ENCODE assay signal across 10 cellular contexts in the genomic region with DNA sequence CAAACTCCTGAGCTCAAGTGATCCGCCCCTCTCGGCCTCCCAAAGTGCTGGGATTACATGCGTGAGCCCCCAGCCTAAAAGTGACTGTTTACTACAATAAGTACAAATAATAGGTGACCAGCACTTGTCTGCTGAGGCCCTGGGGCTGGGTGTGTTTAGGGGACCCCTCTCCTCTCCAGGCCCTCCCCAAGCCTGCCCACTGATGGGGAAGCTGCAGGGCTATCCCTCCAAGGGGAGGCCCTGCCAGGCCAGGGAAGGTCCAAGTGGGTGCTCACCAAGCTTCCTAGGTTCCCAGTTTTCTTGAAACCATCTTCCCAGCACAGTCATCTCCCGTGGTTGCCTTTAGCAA.
DNase-seq lines count a peak whose midpoint lies in the region; ATAC-seq, FAIRE-seq and TF ChIP-seq lines count a peak whose summit lies in the region.
"Had no signal": no experiment of that assay in that cellular context is flagged by ENCODE, and none has a peak within 500 bp of the region (broad histone marks: within the 10 kb centered on the region; RNA-seq: fewer than 3 reads in every experiment).

No MANE protein-coding gene starts in this region.

- H3K36me3 Mint-ChIP-seq in H9 (ENCODE audit: insufficient read depth in 1 of 3, low read depth in 3 of 3), result peaks cover 0 to 2% (median 0%) of the 10 kb centered on the region in 3 experiments; a peak in 2 of 7 replicates
- H3K36me3 Mint-ChIP-seq in activated T-helper 2 cell treated with anti-CD3 and anti-CD28 coated beads, Interferon-gamma antibody, Interleukin-2, Interleukin-4, amounts not matched to agents 10 μg/mL and 5 μg/mL and 100 μg/mL, durations not matched to agents 14 hours and 24 hours and 36 hours (ENCODE audit: low read depth), result no peaks in the 10 kb centered on the region

- no peaks in the 10 kb centered on the region for H3K79me1 ChIP-seq in H9 (ENCODE audit: insufficient read depth, low read depth, low read length, poor library complexity, severe bottlenecking)

- no peak overlapping the region for H3K4me3 ChIP-seq in A549
- H3K4me3 ChIP-seq in mucosa of rectum (ENCODE audit: low read length in 2 of 2), result peak overlapping the region in 1 of 2 donors; percentile 9
- no peak overlapping the region for H3K4me3 ChIP-seq in tibial artery

- peaks cover 8% of the 10 kb centered on the region for H3K23me2 ChIP-seq in H9 (ENCODE audit: insufficient read length, low read depth, low read length, poor library complexity, severe bottlenecking)

- no peak overlapping the region for H2BK120ac ChIP-seq in H9 (ENCODE audit: low read depth, low read length, poor library complexity, severe bottlenecking)

- FAIRE-seq in A549 (lab: Jason Lieb, UNC), result no peak
- FAIRE-seq: D721Med had no signal

- H3K9me3 ChIP-seq in A549, result no peaks in the 10 kb centered on the region
- H3K9me3 ChIP-seq in H9 (ENCODE audit: control insufficient read depth, low read depth, low read length), result no peaks in the 10 kb centered on the region
- H3K9me3 ChIP-seq in mucosa of rectum (ENCODE audit: control insufficient read depth in 2 of 2, low read length in 2 of 2), result no peaks in the 10 kb centered on the region
- H3K9me3 ChIP-seq in tibial artery, result no peaks in the 10 kb centered on the region

- peak overlapping the region in 1 of 3 experiments; percentile 25; a peak in 4 of 7 replicates for H3K27ac Mint-ChIP-seq in H9
- no peak overlapping the region for H3K27ac Mint-ChIP-seq in activated T-helper 2 cell treated with anti-CD3 and anti-CD28 coated beads, Interferon-gamma antibody, Interleukin-2, Interleukin-4, amounts not matched to agents 10 μg/mL and 5 μg/mL and 100 μg/mL, durations not matched to agents 14 hours and 24 hours and 36 hours

- peak; percentile 5; the same call in 1 of the 2 replicates for TF ChIP-seq POLR2A in A549 (IDR thresholded peaks at IDR 0.05; ENCODE audit: low read length)

- H2AK5ac ChIP-seq in H9 (ENCODE audit: insufficient read length, low read length), result no peak overlapping the region

- H3K9me3 Mint-ChIP-seq in H9, result no peaks in the 10 kb centered on the region
- no peaks in the 10 kb centered on the region for H3K9me3 Mint-ChIP-seq in activated T-helper 2 cell treated with anti-CD3 and anti-CD28 coated beads, Interferon-gamma antibody, Interleukin-2, Interleukin-4, amounts not matched to agents 10 μg/mL and 5 μg/mL and 100 μg/mL, durations not matched to agents 14 hours and 24 hours and 36 hours
- H3K9me3 Mint-ChIP-seq: dendritic cell treated with granulocyte-macrophage colony-stimulating factor and Interleukin-4, amounts not matched to agents 40 ng/mL and 50 ng/mL, for 4 days had no signal

- H3K79me2 ChIP-seq in H9 (ENCODE audit: insufficient read depth, low read length), result no peaks in the 10 kb centered on the region

- CTCF ChIA-PET in A549 (lab: Yijun Ruan, JAX), result interaction anchor here (0.7 to 8.3 kb wide), 22 partner anchors 10 to 468 kb away, joined by 3 to 219 read pairs (median 20); a partner anchor contains a TSS

- TF ChIP-seq RAD21 in A549 (conservative IDR thresholded peaks at IDR 0.05 in 1 of 2, IDR thresholded peaks at IDR 0.05 in 1 of 2), result no peak

- H4K8ac ChIP-seq in H9 (replicated peaks; ENCODE audit: insufficient read length, low read depth, low read length), result no peak overlapping the region

- peaks cover 24% of the 10 kb centered on the region for H3K27me3 Mint-ChIP-seq in H9 (ENCODE audit: low read depth)
- peaks cover 13% of the 10 kb centered on the region for H3K27me3 Mint-ChIP-seq in activated T-helper 2 cell treated with anti-CD3 and anti-CD28 coated beads, Interferon-gamma antibody, Interleukin-2, Interleukin-4, amounts not matched to agents 10 μg/mL and 5 μg/mL and 100 μg/mL, durations not matched to agents 14 hours and 24 hours and 36 hours (ENCODE audit: low read depth)

- H2BK12ac ChIP-seq in H9 (ENCODE audit: insufficient read length, low read depth, low read length), result no peak overlapping the region

- no peak for DNase-seq in A549 (ENCODE audit: low read depth in 1 of 2, low spot score in 1 of 2)
- no peak for DNase-seq in H9
- no peak for DNase-seq in activated T-helper 2 cell treated with anti-CD3 and anti-CD28 coated beads, Interferon-gamma antibody, Interleukin-2, Interleukin-4, amounts not matched to agents 10 μg/mL and 5 μg/mL and 100 μg/mL, durations not matched to agents 14 hours and 24 hours and 36 hours (ENCODE audit: low spot score)
- DNase-seq in tibial artery, result no peak
- no peak for DNase-seq in NCI-H446 treated with DMSO at 0.1 percent for 48 hours (lab: John Stamatoyannopoulos, UW)

- H3K27ac ChIP-seq in A549, result peak overlapping the region; percentile 90 to 98; a peak in 4 of 6 replicates
- H3K27ac ChIP-seq in H9 (ENCODE audit: insufficient read length, low read depth, low read length), result no peak overlapping the region
- H3K27ac ChIP-seq in mucosa of rectum (ENCODE audit: low read depth in 2 of 2, low read length in 2 of 2), result peak overlapping the region; percentile 98
- H3K27ac ChIP-seq in tibial artery, result no peak overlapping the region

- POLR2A ChIA-PET in A549 (lab: Yijun Ruan, JAX), result interaction anchor here (1.0 to 1.2 kb wide), 2 partner anchors 61 to 74 kb away, joined by 3 to 9 read pairs; a partner anchor contains a TSS

- no peak overlapping the region for H3K56ac ChIP-seq in H9 (ENCODE audit: insufficient read length, low read depth, low read length)

- H3K4ac ChIP-seq in H9 (ENCODE audit: low read depth, low read length), result no peak overlapping the region

- no peak for TF ChIP-seq EP300 in A549 (IDR thresholded peaks at IDR 0.05)

- TF ChIP-seq CTCF in A549 (IDR thresholded peaks at IDR 0.05), result no peak
- no peak for TF ChIP-seq CTCF in H9 (conservative IDR thresholded peaks at IDR 0.05)
- TF ChIP-seq CTCF in tibial artery (IDR thresholded peaks at IDR 0.05), result no peak

- ATAC-seq in A549 (no peak), HG02840 (IDR thresholded peaks at IDR 0.05; ENCODE audit: low FRiP score, unreplicated experiment) (no peak), esophagus mucosa (no peak)

- WGBS in A549 (ENCODE audit: missing lambda C conversion rate), result 94% methylated on average over 4 of the region's 4 CpGs
- no CpG with 5 or more reads among the region's 4 CpGs for WGBS in H9 (ENCODE audit: extremely low coverage, insufficient read length, low lambda C conversion rate)

- H3K9ac ChIP-seq in H9 (ENCODE audit: extremely low read depth, insufficient read length, low read length) (no peak overlapping the region), mucosa of rectum (ENCODE audit: low read depth in 1 of 2, low read length in 2 of 2) (peak overlapping the region; percentile 14 to 54)

- H4K91ac ChIP-seq in H9 (ENCODE audit: insufficient read length, low read depth, low read length), result no peak overlapping the region

- H2BK20ac ChIP-seq in H9 (ENCODE audit: low read depth, low read length, poor library complexity, severe bottlenecking), result no peak overlapping the region

- H3K36me3 ChIP-seq in mucosa of rectum (ENCODE audit: control insufficient read depth in 2 of 2, insufficient read depth in 2 of 2, low read length in 2 of 2) (no peaks in the 10 kb centered on the region), tibial artery (no peaks in the 10 kb centered on the region)

- H3K4me2 ChIP-seq in A549, result peak overlapping the region; percentile 83
- H3K4me2 ChIP-seq in H9 (ENCODE audit: insufficient read depth, insufficient read length, low read length), result no peak overlapping the region

- no peaks in the 10 kb centered on the region for H4K20me1 ChIP-seq in H9 (ENCODE audit: control insufficient read depth, insufficient read depth, insufficient read length)

- H3K27me3 ChIP-seq in H9 (ENCODE audit: insufficient read depth, low read length) (no peaks in the 10 kb centered on the region; the same call in 1 of the 2 replicates), mucosa of rectum (ENCODE audit: control insufficient read depth in 2 of 2, insufficient read depth in 2 of 2, low read length in 2 of 2) (no peaks in the 10 kb centered on the region), tibial artery (peaks cover 0 to 5% of the 10 kb centered on the region in 2 donors)

- H3K18ac ChIP-seq in H9 (ENCODE audit: insufficient read length, low read depth, low read length), result no peak overlapping the region

- H3K4me3 Mint-ChIP-seq in H9, result peak overlapping the region; percentile 81 to 90
- peak overlapping the region; percentile 57 for H3K4me3 Mint-ChIP-seq in activated T-helper 2 cell treated with anti-CD3 and anti-CD28 coated beads, Interferon-gamma antibody, Interleukin-2, Interleukin-4, amounts not matched to agents 10 μg/mL and 5 μg/mL and 100 μg/mL, durations not matched to agents 14 hours and 24 hours and 36 hours (ENCODE audit: low read depth)

- no peak overlapping the region for H2AFZ ChIP-seq in H9 (ENCODE audit: low read length)

- H4K5ac ChIP-seq in H9 (ENCODE audit: insufficient read length, low read depth, low read length), result no peak overlapping the region

- no peak overlapping the region for H3T11ph ChIP-seq in H9 (ENCODE audit: low read length)

- no peak overlapping the region for H3K23ac ChIP-seq in H9 (ENCODE audit: insufficient read length, low read depth, low read length)

- peaks cover 39% of the 10 kb centered on the region for H3K4me1 ChIP-seq in A549
- peaks cover 6% of the 10 kb centered on the region; the same call in 1 of the 2 replicates for H3K4me1 ChIP-seq in H9 (ENCODE audit: insufficient read depth, low read length)
- peaks cover 41 to 47% of the 10 kb centered on the region in 2 donors for H3K4me1 ChIP-seq in mucosa of rectum (ENCODE audit: control insufficient read depth in 2 of 2, insufficient read depth in 2 of 2, low read length in 2 of 2)
- peaks cover 0 to 25% (median 10%) of the 10 kb centered on the region in 4 donors for H3K4me1 ChIP-seq in tibial artery

- no peak overlapping the region for H2BK5ac ChIP-seq in H9 (ENCODE audit: insufficient read length, low read length)

- H3K4me1 Mint-ChIP-seq in H9, result peaks cover 53 to 65% of the 10 kb centered on the region in 2 experiments
- peaks cover 38% of the 10 kb centered on the region for H3K4me1 Mint-ChIP-seq in activated T-helper 2 cell treated with anti-CD3 and anti-CD28 coated beads, Interferon-gamma antibody, Interleukin-2, Interleukin-4, amounts not matched to agents 10 μg/mL and 5 μg/mL and 100 μg/mL, durations not matched to agents 14 hours and 24 hours and 36 hours (ENCODE audit: low read depth)

- H2BK15ac ChIP-seq in H9 (ENCODE audit: low read depth, low read length), result no peak overlapping the region

- H3K14ac ChIP-seq in H9 (ENCODE audit: insufficient read depth, low read length), result no peak overlapping the region

- intact Hi-C loops in activated T-helper 2 cell treated with anti-CD3 and anti-CD28 coated beads, Interferon-gamma antibody, Interleukin-2, Interleukin-4, amounts not matched to agents 10 μg/mL and 5 μg/mL and 100 μg/mL, durations not matched to agents 14 hours and 24 hours and 36 hours (cut with micrococcal nuclease), result loop anchor here (5.0 to 10.0 kb wide), 2 partner anchors 121 to 282 kb away; a partner anchor contains a TSS
- intact Hi-C loops in tibial artery (cut with DNase I; ENCODE audit: low total_unique reads), result loop anchor here (5.0 kb wide), 1 partner anchor 41 kb away; no protein-coding TSS in a partner anchor

TF ChIP-seq in A549, 52 proteins besides CTCF, POLR2A, EP300 and RAD21 (continues in another document):
- TF ChIP-seq SMC3 (IDR thresholded peaks at IDR 0.05) (no peak), BHLHE40 (IDR thresholded peaks at IDR 0.05; ENCODE audit: low read depth, low read length) (no peak)

Comparison
In these comparisons a context has a peak if more than half of its experiments do, and no peak if none do; other contexts are left out.
1. H3K27ac ChIP-seq: peak in A549 (2 of 2) and mucosa of rectum (2 of 2); none in H9 (single experiment) and tibial artery (0 of 2).